ENCODE assay signal across 8 cellular contexts in genomic region chr19:18152444-18152816, GRCh38. TPM values are rescaled to one million over a fixed set of nuclear protein-coding genes. Genes with fewer than 3 reads are reported as not detected.
DNase-seq lines count a peak whose midpoint lies in the region; ATAC-seq and TF ChIP-seq lines count a peak whose summit lies in the region.

No MANE protein-coding gene starts in this region.

- H3K27ac ChIP-seq in caudate nucleus (ENCODE audit: low read depth, low read length), result peak overlapping the region; percentile 98

- POLR2A ChIA-PET in activated B cell treated with CpG ODN at 0.5 μM for 24 hours (lab: Charles Lee), result interaction anchor here (0.6 to 2.2 kb wide), 30 partner anchors 11 to 605 kb away, joined by 3 to 20 read pairs (median 6); partner anchors contain the start of genes ARRDC2, CCDC124, IFI30 and IL12RB1

- TF ChIP-seq CTCF in AG09319 (IDR thresholded peaks at IDR 0.05; ENCODE audit: low read depth, low read length) (peak; percentile 67), activated B cell treated with CpG ODN at 0.5 μM for 24 hours (IDR thresholded peaks at IDR 0.05) (no peak)

- H3K27ac Mint-ChIP-seq in activated B cell treated with CpG ODN at 0.5 μM for 24 hours, result peak overlapping the region; percentile 94

- H3K36me3 Mint-ChIP-seq in activated B cell treated with CpG ODN at 0.5 μM for 24 hours (ENCODE audit: low read depth), result peaks cover 33% of the 10 kb centered on the region

- peaks cover 22% of the 10 kb centered on the region for H3K4me1 Mint-ChIP-seq in activated B cell treated with CpG ODN at 0.5 μM for 24 hours

- peak overlapping the region; percentile 89 for H3K4me3 Mint-ChIP-seq in activated B cell treated with CpG ODN at 0.5 μM for 24 hours

- no peaks in the 10 kb centered on the region for H3K9me3 Mint-ChIP-seq in activated B cell treated with CpG ODN at 0.5 μM for 24 hours

- no peaks in the 10 kb centered on the region for H3K27me3 Mint-ChIP-seq in activated B cell treated with CpG ODN at 0.5 μM for 24 hours

- intact Hi-C loops in activated B cell treated with CpG ODN at 0.5 μM for 24 hours (cut with micrococcal nuclease), result loop anchor here (1.0 to 2.0 kb wide), 12 partner anchors 9 to 370 kb away; partner anchors contain the start of genes ELL and RAB3A

- ATAC-seq in GM18909 (IDR thresholded peaks at IDR 0.05; ENCODE audit: poor library complexity, unreplicated experiment), result peak; percentile 68
- peak; percentile 64 for ATAC-seq in HG03159 (IDR thresholded peaks at IDR 0.05; ENCODE audit: unreplicated experiment)
- ATAC-seq in activated B cell treated with CpG ODN at 0.5 μM for 24 hours (ENCODE audit: low read depth), result peak; percentile 70

- CTCF ChIA-PET in activated B cell treated with CpG ODN at 0.5 μM for 24 hours (lab: Charles Lee), result interaction anchor here (0.7 to 2.2 kb wide), 6 partner anchors 11 to 214 kb away, joined by 3 to 18 read pairs (median 4); no protein-coding TSS in a partner anchor

- DNase-seq in AG09319 (ENCODE audit: extremely low read depth, low read depth) (peak; percentile 93), NCI-H2227 treated with DMSO at 0.1 percent for 48 hours (lab: John Stamatoyannopoulos, UW) (peak; percentile 91), activated B cell treated with CpG ODN at 0.5 μM for 24 hours (peak; percentile 97), caudate nucleus (lab: John Stamatoyannopoulos, UW) (peak; percentile 65 to 96 (median 89)), iris pigment epithelial cell (ENCODE audit: low read depth) (peak; percentile 96)
- peak; percentile 93 to 99 for DNase-seq in stimulated activated CD4-positive, alpha-beta T cell treated with anti-CD3 and anti-CD28 coated beads, Interleukin-12 subunit alpha, Interleukin-12 subunit beta, amount 100 ng/mL, for 24 hours (ENCODE audit: low read depth in 2 of 2)

RNA-seq across cellular contexts. Expression of gene PIK3R2, which starts 0.5 kb away (rescaled TPM):
- 12.0 and 12.7 TPM in 2 replicates for total RNA-seq in activated B cell treated with CpG ODN at 0.5 μM for 24 hours

RNA-seq across cellular contexts. Expression of gene IFI30, which starts 21.2 kb away (rescaled TPM):
- total RNA-seq in activated B cell treated with CpG ODN at 0.5 μM for 24 hours, result 251 and 255 TPM in 2 replicates

RNA-seq across cellular contexts. Expression of gene MPV17L2, which starts 40.6 kb away (rescaled TPM):
- 17.3 and 17.9 TPM in 2 replicates for total RNA-seq in activated B cell treated with CpG ODN at 0.5 μM for 24 hours

RNA-seq across cellular contexts. Expression of gene RAB3A, which starts 51.4 kb away (rescaled TPM):
- 3.8 and 4.1 TPM in 2 replicates for total RNA-seq in activated B cell treated with CpG ODN at 0.5 μM for 24 hours

RNA-seq across cellular contexts. Expression of gene MAST3, which starts 54.9 kb away (rescaled TPM):
- 44.3 and 48.6 TPM in 2 replicates for total RNA-seq in activated B cell treated with CpG ODN at 0.5 μM for 24 hours

Comparison
In these comparisons a context has a peak if more than half of its experiments do, and no peak if none do; other contexts are left out.
1. Peak in every context shown above with its lines: DNase-seq, ATAC-seq and H3K27ac ChIP-seq.